In the genomic region with DNA sequence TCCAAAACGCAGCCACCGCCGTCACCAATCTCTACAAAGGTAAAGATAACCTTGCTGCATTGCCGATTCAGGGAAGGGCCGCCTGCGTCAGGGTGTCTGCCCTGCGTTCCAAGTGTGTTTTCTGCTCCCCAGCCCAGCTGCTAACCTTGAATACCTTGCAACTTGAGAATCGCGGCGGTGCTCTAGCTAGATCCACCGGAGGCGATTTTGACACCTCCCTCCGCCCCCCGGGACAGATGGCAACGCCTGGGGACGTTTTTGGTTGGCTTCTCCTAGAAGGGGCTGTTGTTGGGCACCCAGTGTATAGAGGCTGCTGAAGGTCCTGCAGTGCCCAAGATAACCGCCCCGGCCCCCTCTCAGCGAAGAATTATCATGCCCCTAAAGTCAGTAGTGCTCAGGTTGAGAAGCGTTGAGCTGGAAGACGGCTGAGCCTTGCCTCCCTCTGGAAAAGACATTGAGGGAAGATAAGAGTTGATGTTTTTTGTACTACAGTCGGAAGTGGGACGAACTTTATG, we compare ENCODE assay signal across 8 cellular contexts. TPM values are rescaled to one million over a fixed set of nuclear protein-coding genes. Genes with fewer than 3 reads are reported as not detected.
A peak's percentile ranks its signal among the peaks of the same experiment; 100 is the strongest.
DNase-seq lines count a peak whose midpoint lies in the region; ATAC-seq, FAIRE-seq and TF ChIP-seq lines count a peak whose summit lies in the region.

No MANE protein-coding gene starts in this region.

- TF ChIP-seq EP300 in K562 (IDR thresholded peaks at IDR 0.05; ENCODE audit: low read length), result no peak

- peaks cover 32% of the 10 kb centered on the region for H3K4me1 Mint-ChIP-seq in GM23338

- H3K79me2 ChIP-seq in GM23338 (replicated peaks; ENCODE audit: insufficient read depth) (peaks cover 60% of the 10 kb centered on the region), PC-3 (ENCODE audit: low read length) (peaks cover 65% of the 10 kb centered on the region), K562 (ENCODE audit: control insufficient read depth, insufficient read depth, low read length) (peaks cover 80% of the 10 kb centered on the region)

- H3K9me3 ChIP-seq in PC-3 (ENCODE audit: low read length) (no peaks in the 10 kb centered on the region), K562 (replicated peaks; ENCODE audit: control insufficient read depth, insufficient read depth, low read depth, low read length) (no peaks in the 10 kb centered on the region)

- H3K36me3 ChIP-seq in GM23338 (ENCODE audit: insufficient read depth) (peaks cover 7% of the 10 kb centered on the region), PC-3 (ENCODE audit: low read depth, low read length) (peaks cover 30% of the 10 kb centered on the region), K562 (ENCODE audit: control insufficient read depth, insufficient read depth, low read length) (peaks cover 53% of the 10 kb centered on the region)

- peak overlapping the region; percentile 89 for H3K9ac ChIP-seq in PC-3 (ENCODE audit: low read length)
- peak overlapping the region; percentile 85 to 100 for H3K9ac ChIP-seq in K562 (ENCODE audit: insufficient read depth in 1 of 2, low read depth in 2 of 2, low read length in 2 of 2)

- peaks cover 50% of the 10 kb centered on the region for H3K36me3 Mint-ChIP-seq in GM23338 (ENCODE audit: low read depth)

- BruUV-seq in PC-3 (replicated peaks; lab: Mats Ljungman, UMichigan), result no TSS peak
- no TSS peak for BruUV-seq in K562 (replicated peaks; lab: Mats Ljungman, UMichigan)

- H4K20me1 ChIP-seq in GM23338 (replicated peaks; ENCODE audit: insufficient read depth) (peaks cover 51% of the 10 kb centered on the region), PC-3 (ENCODE audit: low read length) (peaks cover 47% of the 10 kb centered on the region), K562 (replicated peaks; ENCODE audit: control insufficient read depth, insufficient read depth, low read length) (peaks cover 46% of the 10 kb centered on the region)

- whole genome bisulfite sequencing in K562 (ENCODE audit: insufficient coverage, low coverage, missing lambda C conversion rate), result 1% methylated on average over 22 of the region's 23 CpGs

- peak overlapping the region; percentile 98 for H3K27ac Mint-ChIP-seq in GM23338

- peak; percentile 62 for DNase-seq in GM23338 (ENCODE audit: low spot score)
- DNase-seq in PC-3, result no peak
- peak in 2 of 4 experiments; percentile 30 to 41 for DNase-seq in K562 (ENCODE audit: extremely low read depth in 1 of 4, low spot score in 3 of 4)
- DNase-seq in left kidney (ENCODE audit: low read depth, low spot score), result peak; percentile 69
- DNase-seq in stimulated activated naive CD4-positive, alpha-beta T cell (lab: John Stamatoyannopoulos, UW), result peak in 4 of 6 experiments; percentile 23 to 63 (median 40)
- no peak for DNase-seq in NCI-H1436 treated with DMSO at 0.1 percent for 48 hours (lab: John Stamatoyannopoulos, UW)
- no peak for DNase-seq in kidney tubule cell (ENCODE audit: low spot score)

- no peak for TF ChIP-seq RAD21 in K562 (CRISPR knock-in tag; conservative IDR thresholded peaks at IDR 0.05 in 1 of 2, IDR thresholded peaks at IDR 0.05 in 1 of 2)

- peak overlapping the region; percentile 96 for H3K27ac ChIP-seq in GM23338 (ENCODE audit: low read depth)
- no peak overlapping the region for H3K27ac ChIP-seq in PC-3 (ENCODE audit: low read length)
- peak overlapping the region; percentile 93 for H3K27ac ChIP-seq in K562 (ENCODE audit: extremely low read depth, low read depth, low read length)

- CTCF ChIA-PET in PC-3 (lab: Charles Lee) (no interaction called here), K562 (lab: Yijun Ruan, JAX; ENCODE audit: low intra/inter-chr PET ratio) (no interaction called here)

- peak overlapping the region; percentile 95 for H3K4me3 ChIP-seq in GM23338
- peak overlapping the region; percentile 92 for H3K4me3 ChIP-seq in PC-3 (ENCODE audit: low read length)
- peak overlapping the region; percentile 95 for H3K4me3 ChIP-seq in K562

- H3K4me2 ChIP-seq in GM23338 (peak overlapping the region; percentile 76), PC-3 (ENCODE audit: low read length) (peak overlapping the region; percentile 97), K562 (ENCODE audit: insufficient read depth, low read length) (peak overlapping the region; percentile 88)

- H3K27me3 ChIP-seq in GM23338 (ENCODE audit: insufficient read depth) (no peaks in the 10 kb centered on the region), PC-3 (ENCODE audit: low read length) (no peaks in the 10 kb centered on the region), K562 (ENCODE audit: control insufficient read depth in 2 of 2, insufficient read depth in 2 of 2, low read length in 2 of 2) (no peaks in the 10 kb centered on the region)

- H3K9me3 Mint-ChIP-seq in GM23338, result peaks cover 3% of the 10 kb centered on the region; the same call in 1 of the 3 replicates

- H3K9me1 ChIP-seq in K562 (ENCODE audit: control insufficient read depth, insufficient read depth, low read length), result peaks cover 6% of the 10 kb centered on the region

- POLR2A ChIA-PET in PC-3 (lab: Charles Lee; ENCODE audit: unreplicated experiment) (no interaction called here), K562 (lab: Yijun Ruan, JAX) (interaction anchor here (0.6 to 4.7 kb wide), 14 partner anchors 9 to 390 kb away, joined by 3 to 69 read pairs (median 3); no protein-coding TSS in a partner anchor)

- intact Hi-C loops in PC-3 (cut with micrococcal nuclease) (loop anchor here (2.0 kb wide), 1 partner anchor 130 kb away; a partner anchor contains a TSS), K562 (cut with micrococcal nuclease) (loop anchor here (5.0 kb wide), 1 partner anchor 41 kb away; no protein-coding TSS in a partner anchor)

- H3K4me1 ChIP-seq in GM23338 (ENCODE audit: insufficient read depth) (peaks cover 34% of the 10 kb centered on the region), PC-3 (ENCODE audit: insufficient read depth, low read length) (peaks cover 32% of the 10 kb centered on the region), K562 (replicated peaks in 1 of 2; ENCODE audit: control insufficient read depth in 2 of 2, insufficient read depth in 2 of 2, low read length in 2 of 2) (peaks cover 23 to 24% of the 10 kb centered on the region in 2 experiments)

- peaks cover 3% of the 10 kb centered on the region; the same call in 1 of the 2 replicates for H3F3A ChIP-seq in GM23338 (replicated peaks; ENCODE audit: low read depth)
- H3F3A ChIP-seq in PC-3 (ENCODE audit: low read length, unreplicated experiment), result peaks cover 7% of the 10 kb centered on the region

- TF ChIP-seq POLR2A in K562 (conservative IDR thresholded peaks at IDR 0.05), result 0 out of 2 replicates have a peak, but pooled peaks have one; percentile 1

- peaks cover 20% of the 10 kb centered on the region for H3K27me3 Mint-ChIP-seq in GM23338 (ENCODE audit: insufficient read depth, low read depth, poor library complexity)

- peak; percentile 75 for FAIRE-seq in K562 (lab: Jason Lieb, UNC)

- peak overlapping the region; percentile 97 for H3K4me3 Mint-ChIP-seq in GM23338

- no peaks in the 10 kb centered on the region for H3K9me2 ChIP-seq in GM23338 (ENCODE audit: insufficient read depth)
- no peaks in the 10 kb centered on the region for H3K9me2 ChIP-seq in PC-3 (replicated peaks; ENCODE audit: low read length)

- H2AFZ ChIP-seq in GM23338 (no peak overlapping the region), PC-3 (ENCODE audit: low read length) (no peak overlapping the region), K562 (ENCODE audit: low read depth, low read length) (no peak overlapping the region)

- TF ChIP-seq CTCF in GM23338 (conservative IDR thresholded peaks at IDR 0.05; ENCODE audit: low read depth in 2 of 2) (no peak), PC-3 (conservative IDR thresholded peaks at IDR 0.05; ENCODE audit: low read depth, low read length) (no peak), K562 (IDR thresholded peaks at IDR 0.05 in 2 of 3, conservative IDR thresholded peaks at IDR 0.05 in 1 of 3; ENCODE audit: insufficient read depth in 2 of 3, low read depth in 1 of 3, low read length in 3 of 3) (no peak)

- in situ Hi-C loops in K562 (cut with MboI), result no loop called here

- ATAC-seq in GM23338, result peak; percentile 0
- ATAC-seq in PC-3, result no peak
- ATAC-seq in K562, result peak; percentile 1; the same call in 2 of the 3 replicates
- no peak for ATAC-seq in GM18511 (IDR thresholded peaks at IDR 0.05; ENCODE audit: unreplicated experiment)

TF ChIP-seq in GM23338, 12 proteins besides CTCF, POLR2A, EP300 and RAD21 (continues in another document):
- TF ChIP-seq JUNB (IDR thresholded peaks at IDR 0.05; ENCODE audit: unreplicated experiment) (no peak), NANOG (IDR thresholded peaks at IDR 0.05; ENCODE audit: borderline replicate concordance) (no peak), ZNF114 (CRISPR knock-in tag; IDR thresholded peaks at IDR 0.05) (no peak), STAT1 (IDR thresholded peaks at IDR 0.05; ENCODE audit: unreplicated experiment) (no peak), POLR2AphosphoS5 (IDR thresholded peaks at IDR 0.05; ENCODE audit: low read depth) (no peak)

TF ChIP-seq in K562, 482 proteins besides CTCF, POLR2A, EP300 and RAD21 (continues in another document):
- TF ChIP-seq, protein P1, sequence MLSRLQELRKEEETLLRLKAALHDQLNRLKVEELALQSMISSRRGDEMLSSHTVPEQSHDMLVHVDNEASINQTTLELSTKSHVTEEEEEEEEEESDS (CRISPR knock-in tag; IDR thresholded peaks at IDR 0.05), result no peak
- TF ChIP-seq KDM5B (IDR thresholded peaks at IDR 0.05; ENCODE audit: insufficient replicate concordance, low read depth, low read length) (no peak), HDAC1 (IDR thresholded peaks at IDR 0.05) (0 out of 4 replicates have a peak, but pooled peaks of 1 of the 2 experiments have one; percentile 16)

RNA-seq across cellular contexts. Expression of a gene that starts 1.6 kb away (rescaled TPM):
- total RNA-seq in GM23338 (2014; rRNA removed; shearing (Covaris generic)), result 66.0 and 66.3 TPM in 2 replicates
- 8.1 and 9.5 TPM in 2 replicates for polyA plus RNA-seq in GM23338 (2016; fragmentation: Nextera tagmentation; extraction: Ambion mirVana)
- total RNA-seq in PC-3 (2014; rRNA removed), result 24.4 and 28.6 TPM in 2 replicates
- total RNA-seq in K562 (2011; cell fraction: chromatin; rRNA removed; ENCODE audit: low replicate concordance), result 41.9 and 121 TPM in 2 replicates
- total RNA-seq in K562 (2011; cell fraction: nucleolus; rRNA removed), result 24.8 and 28.7 TPM in 2 replicates
- total RNA-seq in K562 (2011; cell fraction: nucleoplasm; rRNA removed), result 80.9 and 151 TPM in 2 replicates
- 40.9 and 43.4 TPM in 2 replicates for total RNA-seq in K562 (2014; rRNA removed)
- 56.1 and 69.9 TPM in 2 replicates for total RNA-seq in K562 (2014; rRNA removed; fragmentation: Illumina TruSeq; extraction: Trizol)
- total RNA-seq in K562 (2015; rRNA removed; fragmentation: Illumina TruSeq; extraction: Trizol), result 38.3 and 40.2 TPM in 2 replicates
- total RNA-seq in K562 (2021), result 53.8 and 67.9 TPM in 2 replicates
- polyA plus RNA-seq in K562 (2011; rRNA removed), result 28.2 and 36.5 TPM in 2 replicates
- 9.7 and 16.7 TPM in 2 replicates for polyA plus RNA-seq in K562 (2011; cell fraction: cytosol; rRNA removed)
- polyA plus RNA-seq in K562 (2011; cell fraction: nucleus; rRNA removed), result 23.1 and 24.2 TPM in 2 replicates
- 17.2 and 18.7 TPM in 2 replicates for polyA plus RNA-seq in K562 (2012)
- polyA plus RNA-seq in K562 (2014; fragmentation: Illumina TruSeq; extraction: Trizol), result 27.7 and 30.7 TPM in 2 replicates
- 10 to 100 TPM; 10.8 to 17.4 TPM for polyA plus RNA-seq in K562 (2014; fragmentation: Nextera tagmentation; extraction: Ambion mirVana)
- 25.3 and 30.4 TPM in 2 replicates for polyA plus RNA-seq in K562 (2014; rRNA removed)
- 73.0 and 82.3 TPM in 2 replicates for polyA minus RNA-seq in K562 (2011; rRNA and poly(A)+ RNA removed)
- polyA minus RNA-seq in K562 (2011; cell fraction: cytosol; rRNA and poly(A)+ RNA removed), result 24.2 and 35.8 TPM in 2 replicates
- polyA minus RNA-seq in K562 (2011; cell fraction: nucleus; rRNA and poly(A)+ RNA removed), result 17.8 and 27.5 TPM in 2 replicates

Comparison
In these comparisons a context has a peak if more than half of its experiments do, and no peak if none do; other contexts are left out.
1. ATAC-seq: peak in GM23338 (single experiment) and K562 (single experiment); none in PC-3 (single experiment) and GM18511 (single experiment).
2. DNase-seq: peak in GM23338 (single experiment), left kidney (single experiment) and stimulated activated naive CD4-positive, alpha-beta T cell (4 of 6); none in PC-3 (single experiment), NCI-H1436 treated with DMSO at 0.1 percent for 48 hours (single experiment) and kidney tubule cell (single experiment).
3. Peak in every context shown above with its lines, with median percentiles within 50 percentile points of each other: H3K4me2 ChIP-seq and H3K4me3 ChIP-seq.